ENCODE assay signal across 7 cellular contexts in genomic region chr2:48530033-48530804, GRCh38. TPM values are rescaled to one million over a fixed set of nuclear protein-coding genes. Genes with fewer than 3 reads are reported as not detected.
DNase-seq lines count a peak whose midpoint lies in the region; ATAC-seq and TF ChIP-seq lines count a peak whose summit lies in the region.

TSS of gene STON1 (plus strand) at chr2:48530154. CDS start at chr2:48580634, 50,480 bp downstream.

- H3K27ac ChIP-seq in lung (ENCODE audit: low read depth in 1 of 2, low read length in 1 of 2) = peak within 1 kb of the TSS; percentile 50 to 91

- H3K4me3 Mint-ChIP-seq in WTC11 = peak within 1 kb of the TSS; percentile 86
- peak within 1 kb of the TSS; percentile 94 for H3K4me3 Mint-ChIP-seq in dendritic cell treated with granulocyte-macrophage colony-stimulating factor and Interleukin-4, amounts not matched to agents 40 ng/mL and 50 ng/mL, for 4 days

- H3K4me1 Mint-ChIP-seq in WTC11 = peaks cover 38% of the 10 kb centered on the region
- peaks cover 23% of the 10 kb centered on the region for H3K4me1 Mint-ChIP-seq in dendritic cell treated with granulocyte-macrophage colony-stimulating factor and Interleukin-4, amounts not matched to agents 40 ng/mL and 50 ng/mL, for 4 days (ENCODE audit: low read depth)

- in situ Hi-C loops in GM13976 (cut with MboI; ENCODE audit: low sequenced_read_pairs, unreplicated experiment) = no loop called here

- CTCF ChIA-PET in WTC11 (lab: Charles Lee) = interaction anchor here (1.2 to 2.4 kb wide), 2 partner anchors 10 to 58 kb away, joined by 7 to 15 read pairs; no protein-coding TSS in a partner anchor

- H3K9me3 ChIP-seq in lung (ENCODE audit: control insufficient read depth in 2 of 2, insufficient read depth in 1 of 2, low read length in 1 of 2) = no peaks in the 10 kb centered on the region

- WGBS in lung, 2 donors = 1% methylated on average over 37 to 59 of the region's 62 CpGs

- H3K36me3 ChIP-seq in lung (ENCODE audit: control insufficient read depth in 2 of 2, insufficient read depth in 2 of 2, low read length in 2 of 2) = peaks cover 0 to 2% of the 10 kb centered on the region in 2 donors

- TF ChIP-seq CTCF in GM13976 (IDR thresholded peaks at IDR 0.05; ENCODE audit: borderline replicate concordance, control extremely low read depth, extremely low read depth, insufficient read depth, missing control alignments) = no peak
- no peak for TF ChIP-seq CTCF in WTC11 (IDR thresholded peaks at IDR 0.05)
- no peak for TF ChIP-seq CTCF in lung (IDR thresholded peaks at IDR 0.05; ENCODE audit: control extremely low read depth, extremely low read depth)

- peak within 1 kb of the TSS; percentile 78 for H3K4me3 ChIP-seq in lung

- no peaks in the 10 kb centered on the region for H3K9me3 Mint-ChIP-seq in WTC11
- no peaks in the 10 kb centered on the region for H3K9me3 Mint-ChIP-seq in dendritic cell treated with granulocyte-macrophage colony-stimulating factor and Interleukin-4, amounts not matched to agents 40 ng/mL and 50 ng/mL, for 4 days

- no peaks in the 10 kb centered on the region for H3K27me3 Mint-ChIP-seq in WTC11 (ENCODE audit: low read depth)
- H3K27me3 Mint-ChIP-seq in dendritic cell treated with granulocyte-macrophage colony-stimulating factor and Interleukin-4, amounts not matched to agents 40 ng/mL and 50 ng/mL, for 4 days = peaks cover 23% of the 10 kb centered on the region

- no peaks in the 10 kb centered on the region for H3K27me3 ChIP-seq in lung (ENCODE audit: control insufficient read depth, insufficient read depth)

- H3K27ac Mint-ChIP-seq in WTC11 = peak within 1 kb of the TSS; percentile 48; the same call in 1 of the 2 replicates
- H3K27ac Mint-ChIP-seq in dendritic cell treated with granulocyte-macrophage colony-stimulating factor and Interleukin-4, amounts not matched to agents 40 ng/mL and 50 ng/mL, for 4 days = peak within 1 kb of the TSS; percentile 14

- POLR2A ChIA-PET in WTC11 (lab: Charles Lee) = no interaction called here

- ATAC-seq in HG03066 (IDR thresholded peaks at IDR 0.05; ENCODE audit: low read depth, unreplicated experiment) = peak; percentile 48
- ATAC-seq in WTC11 = peak; percentile 54
- peak; percentile 79 for ATAC-seq in lung (ENCODE audit: insufficient read depth, low FRiP score)

- H3K36me3 Mint-ChIP-seq in WTC11 = no peaks in the 10 kb centered on the region
- peaks cover 5% of the 10 kb centered on the region for H3K36me3 Mint-ChIP-seq in dendritic cell treated with granulocyte-macrophage colony-stimulating factor and Interleukin-4, amounts not matched to agents 40 ng/mL and 50 ng/mL, for 4 days (ENCODE audit: low read depth)

- intact Hi-C loops in dendritic cell treated with granulocyte-macrophage colony-stimulating factor and Interleukin-4, amounts not matched to agents 40 ng/mL and 50 ng/mL, for 4 days (cut with micrococcal nuclease) = no loop called here

- H3K4me1 ChIP-seq in lung (ENCODE audit: control insufficient read depth in 2 of 2, insufficient read depth in 2 of 2, low read length in 2 of 2) = peaks cover 4 to 13% of the 10 kb centered on the region in 2 donors

- peak; percentile 70 for DNase-seq in GM13976 (ENCODE audit: low spot score)
- DNase-seq in WTC11 (ENCODE audit: low spot score) = peak; percentile 36
- no peak for DNase-seq in lung (ENCODE audit: low spot score)
- peak in 5 of 6 experiments; percentile 4 to 36 (median 18) for DNase-seq in stimulated activated naive CD4-positive, alpha-beta T cell (lab: John Stamatoyannopoulos, UW)
- no peak for DNase-seq in NCI-H446 treated with DMSO at 0.1 percent for 48 hours (lab: John Stamatoyannopoulos, UW)

TF ChIP-seq in WTC11, 78 proteins besides CTCF, POLR2A, EP300 and RAD21:
- 0 out of 2 replicates have a peak, but pooled peaks have one; percentile 28 for TF ChIP-seq HMGXB4 (CRISPR knock-in tag; IDR thresholded peaks at IDR 0.05)
- TF ChIP-seq CREM (CRISPR knock-in tag; IDR thresholded peaks at IDR 0.05) = no peak
- no peak for TF ChIP-seq IRF1 (CRISPR knock-in tag; IDR thresholded peaks at IDR 0.05)
- no peak for TF ChIP-seq NFATC4 (CRISPR knock-in tag; IDR thresholded peaks at IDR 0.05)
- no peak for TF ChIP-seq USF1 (CRISPR knock-in tag; IDR thresholded peaks at IDR 0.05)
- TF ChIP-seq ETV6 (CRISPR knock-in tag; IDR thresholded peaks at IDR 0.05) = no peak
- TF ChIP-seq ZNF423 (CRISPR knock-in tag; IDR thresholded peaks at IDR 0.05) = peak; percentile 97
- TF ChIP-seq ZNF263 (CRISPR knock-in tag; IDR thresholded peaks at IDR 0.05; ENCODE audit: low read depth) = peak; percentile 85
- TF ChIP-seq ATF2 (CRISPR knock-in tag; IDR thresholded peaks at IDR 0.05; ENCODE audit: borderline replicate concordance, low read depth) = no peak

RNA-seq across cellular contexts. Expression of gene STON1, which starts in this region (rescaled TPM):
- total RNA-seq in WTC11 (2021) (11.0 to 13.5 TPM (median 13.4 TPM) in 3 replicates), lung (10 to 100 TPM; 13.4 to 35.2 TPM)
- polyA plus RNA-seq in lung = 1 to 10 TPM; 3.8 to 7.7 TPM

Comparison
In these comparisons a context has a peak if more than half of its experiments do, and no peak if none do; other contexts are left out.
1. DNase-seq: peak in GM13976 (single experiment), WTC11 (single experiment) and stimulated activated naive CD4-positive, alpha-beta T cell (5 of 6); none in lung (single experiment) and NCI-H446 treated with DMSO at 0.1 percent for 48 hours (single experiment).
2. Peak in every context shown above with its lines, with median percentiles within 50 percentile points of each other: ATAC-seq.